Comparison of ENCODE assay signal across 9 cellular contexts in the genomic region with DNA sequence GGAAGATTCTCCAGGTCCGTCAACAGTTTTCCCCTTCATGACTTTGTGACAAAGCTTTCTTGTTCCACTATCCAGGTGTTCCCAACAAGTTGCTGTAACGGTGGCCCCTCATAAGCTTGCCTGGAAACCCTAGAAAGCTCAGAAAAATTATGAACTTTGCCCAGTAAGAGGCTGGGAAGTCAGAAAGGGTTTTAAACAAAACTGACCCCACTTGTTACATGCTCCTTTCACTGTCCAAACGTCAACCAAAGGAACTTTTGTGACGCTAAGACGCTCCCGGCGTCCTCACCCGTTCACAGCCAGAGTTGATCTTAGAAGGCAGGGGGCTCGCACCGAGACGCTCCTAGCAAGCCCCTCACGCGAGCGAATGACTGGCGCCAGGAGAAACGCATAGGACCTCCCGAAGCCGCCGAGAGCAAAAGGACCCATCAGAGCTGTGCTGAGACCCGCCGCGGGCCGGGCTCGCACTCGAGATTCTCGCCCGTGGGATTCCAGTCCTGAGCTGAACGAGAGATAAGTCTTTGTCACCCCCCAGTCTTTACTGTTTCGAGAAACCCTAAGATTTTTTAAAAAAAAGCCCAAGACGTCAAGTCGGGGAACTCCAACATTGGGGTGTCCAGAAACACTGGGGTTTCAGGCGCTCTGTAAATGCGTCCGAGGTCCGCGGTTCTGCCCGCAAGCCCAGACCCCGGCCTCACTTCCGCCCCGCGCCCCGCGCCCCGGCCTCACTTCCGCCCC. TPM values are rescaled to one million over a fixed set of nuclear protein-coding genes. Genes with fewer than 3 reads are reported as not detected.
DNase-seq lines count a peak whose midpoint lies in the region; ATAC-seq and TF ChIP-seq lines count a peak whose summit lies in the region.
"Had no signal": no experiment of that assay in that cellular context is flagged by ENCODE, and none has a peak within 500 bp of the region (broad histone marks: within the 10 kb centered on the region; RNA-seq: fewer than 3 reads in every experiment).

No MANE protein-coding gene starts in this region.

- H3K27me3 ChIP-seq in colonic mucosa (no peaks in the 10 kb centered on the region), lower lobe of right lung (ENCODE audit: low read depth) (no peaks in the 10 kb centered on the region)

- peak overlapping the region; percentile 55 for H3K4me3 ChIP-seq in GM12875 (ENCODE audit: low read depth, low read length)
- peak overlapping the region; percentile 64 for H3K4me3 ChIP-seq in HEK293 (ENCODE audit: low read depth, low read length)
- H3K4me3 ChIP-seq in colonic mucosa, result peak overlapping the region; percentile 89
- peak overlapping the region; percentile 97 for H3K4me3 ChIP-seq in lower lobe of right lung

- H3K4me1 ChIP-seq in HEK293 (ENCODE audit: control insufficient read depth, insufficient read depth, low read length) (no peaks in the 10 kb centered on the region), colonic mucosa (peaks cover 3% of the 10 kb centered on the region), lower lobe of right lung (peaks cover 15% of the 10 kb centered on the region)

- H3K36me3 ChIP-seq in HEK293 (ENCODE audit: control insufficient read depth in 2 of 2, insufficient read depth in 1 of 2, low read length in 2 of 2), result peaks cover 16 to 60% of the 10 kb centered on the region in 2 experiments
- H3K36me3 ChIP-seq in colonic mucosa, result no peaks in the 10 kb centered on the region
- H3K36me3 ChIP-seq in lower lobe of right lung, result peaks cover 40% of the 10 kb centered on the region

- intact Hi-C loops in colonic mucosa (cut with DNase I) (no loop called here), lower lobe of right lung (cut with DNase I) (no loop called here)

- TF ChIP-seq CTCF in GM12875 (IDR thresholded peaks at IDR 0.05; ENCODE audit: borderline replicate concordance, insufficient read depth, low read depth, low read length) (no peak), HEK293 (tag by site-specific recombination; IDR thresholded peaks at IDR 0.05) (no peak), colonic mucosa (IDR thresholded peaks at IDR 0.05) (no peak), lower lobe of right lung (IDR thresholded peaks at IDR 0.05) (no peak)

- CTCF ChIA-PET in HEK293 (lab: Yijun Ruan, JAX), result interaction anchor here (1.0 to 1.9 kb wide), 2 partner anchors 70 to 73 kb away, joined by 4 to 5 read pairs; no protein-coding TSS in a partner anchor

- DNase-seq in RPMI7951 (ENCODE audit: low read depth) (peak; percentile 22), colonic mucosa (peak; percentile 37), lower lobe of right lung (peak; percentile 53), substantia nigra (lab: John Stamatoyannopoulos, UW) (peak in 25 of 49 donors; percentile 13 to 71 (median 43)), A172 (ENCODE audit: low spot score) (no peak)
- no peak for DNase-seq in central memory CD4-positive, alpha-beta T cell

- no peak for ATAC-seq in lower lobe of right lung

- POLR2A ChIA-PET in HEK293 (lab: Yijun Ruan, JAX), result interaction anchor here (1.0 to 6.3 kb wide), 13 partner anchors 9 to 69 kb away, joined by 3 to 88 read pairs (median 5); partner anchors contain the start of genes MRPL18, TCP1 and WTAP

- H3K27ac ChIP-seq in HEK293 (ENCODE audit: extremely low read depth, low read depth, low read length) (peak overlapping the region; percentile 90), colonic mucosa (peak overlapping the region; percentile 100), lower lobe of right lung (peak overlapping the region; percentile 98), substantia nigra (ENCODE audit: low read depth, low read length, poor library complexity, severe bottlenecking) (peak overlapping the region; percentile 99)

- H3K9me3 ChIP-seq in HEK293 (ENCODE audit: control insufficient read depth, insufficient read depth, low read depth, low read length) (no peaks in the 10 kb centered on the region), colonic mucosa (no peaks in the 10 kb centered on the region), lower lobe of right lung (no peaks in the 10 kb centered on the region)

- H3K9ac ChIP-seq in colonic mucosa (ENCODE audit: low read depth in 2 of 2, low read length in 2 of 2), result peak overlapping the region; percentile 76 to 87

TF ChIP-seq in HEK293, 187 proteins besides CTCF, POLR2A, EP300 and RAD21 (continues in another document):
- TF ChIP-seq EGR2 (tag by site-specific recombination; IDR thresholded peaks at IDR 0.05; ENCODE audit: low read depth) (no peak), ZSCAN5A (tag by site-specific recombination; IDR thresholded peaks at IDR 0.05) (no peak), PRDM1 (tag by site-specific recombination; IDR thresholded peaks at IDR 0.05) (0 out of 2 replicates have a peak, but pooled peaks have one; percentile 4), ZNF214 (tag by site-specific recombination; IDR thresholded peaks at IDR 0.05; ENCODE audit: borderline replicate concordance) (no peak), ZNF549 (tag by site-specific recombination; IDR thresholded peaks at IDR 0.05) (no peak), ZNF623 (tag by site-specific recombination; IDR thresholded peaks at IDR 0.05) (no peak), ZBTB1 (tag by site-specific recombination; IDR thresholded peaks at IDR 0.05) (no peak), ZNF621 (tag by site-specific recombination; IDR thresholded peaks at IDR 0.05) (no peak), ZNF830 (tag by site-specific recombination; IDR thresholded peaks at IDR 0.05; ENCODE audit: low read depth) (no peak), ZNF48 (tag by site-specific recombination; IDR thresholded peaks at IDR 0.05) (no peak), ZNF274 (IDR thresholded peaks at IDR 0.05; ENCODE audit: low read length) (no peak), ZNF274 (tag by site-specific recombination; IDR thresholded peaks at IDR 0.05; ENCODE audit: borderline replicate concordance) (no peak), ZNF664 (tag by site-specific recombination; IDR thresholded peaks at IDR 0.05) (no peak)
- TF ChIP-seq, protein P1, sequence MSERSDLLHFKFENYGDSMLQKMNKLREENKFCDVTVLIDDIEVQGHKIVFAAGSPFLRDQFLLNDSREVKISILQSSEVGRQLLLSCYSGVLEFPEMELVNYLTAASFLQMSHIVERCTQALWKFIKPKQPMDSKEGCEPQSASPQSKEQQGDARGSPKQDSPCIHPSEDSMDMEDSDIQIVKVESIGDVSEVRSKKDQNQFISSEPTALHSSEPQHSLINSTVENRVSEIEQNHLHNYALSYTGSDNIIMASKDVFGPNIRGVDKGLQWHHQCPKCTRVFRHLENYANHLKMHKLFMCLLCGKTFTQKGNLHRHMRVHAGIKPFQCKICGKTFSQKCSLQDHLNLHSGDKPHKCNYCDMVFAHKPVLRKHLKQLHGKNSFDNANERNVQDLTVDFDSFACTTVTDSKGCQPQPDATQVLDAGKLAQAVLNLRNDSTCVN (tag by site-specific recombination; optimal IDR thresholded peaks at IDR 0.05), result peak; percentile 51
- TF ChIP-seq, protein P2, sequence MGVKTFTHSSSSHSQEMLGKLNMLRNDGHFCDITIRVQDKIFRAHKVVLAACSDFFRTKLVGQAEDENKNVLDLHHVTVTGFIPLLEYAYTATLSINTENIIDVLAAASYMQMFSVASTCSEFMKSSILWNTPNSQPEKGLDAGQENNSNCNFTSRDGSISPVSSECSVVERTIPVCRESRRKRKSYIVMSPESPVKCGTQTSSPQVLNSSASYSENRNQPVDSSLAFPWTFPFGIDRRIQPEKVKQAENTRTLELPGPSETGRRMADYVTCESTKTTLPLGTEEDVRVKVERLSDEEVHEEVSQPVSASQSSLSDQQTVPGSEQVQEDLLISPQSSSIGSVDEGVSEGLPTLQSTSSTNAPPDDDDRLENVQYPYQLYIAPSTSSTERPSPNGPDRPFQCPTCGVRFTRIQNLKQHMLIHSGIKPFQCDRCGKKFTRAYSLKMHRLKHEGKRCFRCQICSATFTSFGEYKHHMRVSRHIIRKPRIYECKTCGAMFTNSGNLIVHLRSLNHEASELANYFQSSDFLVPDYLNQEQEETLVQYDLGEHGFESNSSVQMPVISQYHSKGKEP (tag by site-specific recombination; IDR thresholded peaks at IDR 0.05), result no peak

RNA-seq across cellular contexts. Expression of gene ACAT2, which starts 0.5 kb away (rescaled TPM):
- total RNA-seq in RPMI7951 (2014; rRNA removed; shearing (Covaris generic)), result 58.4 and 69.2 TPM in 2 replicates
- total RNA-seq in colonic mucosa (100 to 1,000 TPM in 1 of 2 donors, 10 to 100 TPM in 1; 59.8 to 126 TPM), lower lobe of right lung (42.4 TPM)
- 45.3 and 46.1 TPM in 2 replicates for total RNA-seq in A172 (2014; rRNA removed; shearing (Covaris generic))

RNA-seq across cellular contexts. Expression of gene TCP1, which starts 28.1 kb away (rescaled TPM):
- total RNA-seq in RPMI7951 (2014; rRNA removed; shearing (Covaris generic)), result 347 and 421 TPM in 2 replicates
- total RNA-seq in colonic mucosa (100 to 1,000 TPM; 163 to 294 TPM), lower lobe of right lung (112 TPM)
- 396 and 430 TPM in 2 replicates for total RNA-seq in A172 (2014; rRNA removed; shearing (Covaris generic))

RNA-seq across cellular contexts. Expression of gene MRPL18, which starts 29.0 kb away (rescaled TPM):
- total RNA-seq in RPMI7951 (2014; rRNA removed; shearing (Covaris generic)), result 217 and 236 TPM in 2 replicates
- total RNA-seq in colonic mucosa, result 100 to 1,000 TPM in 1 of 2 donors, 10 to 100 TPM in 1; 65.4 to 112 TPM
- total RNA-seq in lower lobe of right lung, result 47.8 TPM
- total RNA-seq in A172 (2014; rRNA removed; shearing (Covaris generic)), result 182 and 204 TPM in 2 replicates

RNA-seq across cellular contexts. Expression of gene WTAP, which starts 34.0 kb away (rescaled TPM):
- total RNA-seq in RPMI7951 (2014; rRNA removed; shearing (Covaris generic)), result 92.3 and 93.5 TPM in 2 replicates
- total RNA-seq in colonic mucosa, result 10 to 100 TPM; 73.7 to 84.1 TPM
- 78.4 TPM for total RNA-seq in lower lobe of right lung
- 98.3 and 115 TPM in 2 replicates for total RNA-seq in A172 (2014; rRNA removed; shearing (Covaris generic))

RNA-seq across cellular contexts. Expression of gene PNLDC1, which starts 38.8 kb away (rescaled TPM):
- total RNA-seq in RPMI7951 (2014; rRNA removed; shearing (Covaris generic)), result not detected in 2 replicates
- total RNA-seq in colonic mucosa (under 1 TPM in 1 of 2 donors, not detected in 1; 0.72 TPM), lower lobe of right lung (0.27 TPM)
- not detected in 2 replicates for total RNA-seq in A172 (2014; rRNA removed; shearing (Covaris generic))
- total RNA-seq: dermis microvascular lymphatic vessel endothelial cell had no signal

Comparison
In these comparisons a context has a peak if more than half of its experiments do, and no peak if none do; other contexts are left out.
1. DNase-seq: peak in RPMI7951 (single experiment), colonic mucosa (single experiment), lower lobe of right lung (single experiment) and substantia nigra (25 of 49); none in A172 (single experiment) and central memory CD4-positive, alpha-beta T cell (single experiment).
2. Peak in every context shown above with its lines, with median percentiles within 50 percentile points of each other: H3K4me3 ChIP-seq and H3K27ac ChIP-seq.